Comparison of ENCODE assay signal across 8 cellular contexts in genomic region chr2:33291278-33292013, GRCh38.
A peak's percentile ranks its signal among the peaks of the same experiment; 100 is the strongest.
DNase-seq lines count a peak whose midpoint lies in the region; ATAC-seq, FAIRE-seq and TF ChIP-seq lines count a peak whose summit lies in the region.

No MANE protein-coding gene starts in this region.

- H4K20me1 ChIP-seq in HCT116 (ENCODE audit: insufficient read depth), result no peaks in the 10 kb centered on the region

- TF ChIP-seq CTCF in HCT116 (IDR thresholded peaks at IDR 0.05 in 2 of 3, conservative IDR thresholded peaks at IDR 0.05 in 1 of 3; ENCODE audit: borderline replicate concordance in 1 of 3, insufficient read depth in 1 of 3, low read depth in 2 of 3, low read length in 2 of 3) (no peak), cardiac muscle cell (IDR thresholded peaks at IDR 0.05; ENCODE audit: low read depth, low read length) (no peak), gastrocnemius medialis (IDR thresholded peaks at IDR 0.05 in 4 of 5, conservative IDR thresholded peaks at IDR 0.05 in 1 of 5) (no peak)

- POLR2A ChIA-PET in HCT116 (lab: Charles Lee), result no interaction called here

- intact Hi-C loops in HCT116 (cut with micrococcal nuclease), result no loop called here
- intact Hi-C loops in gastrocnemius medialis (cut with DNase I; ENCODE audit: low total_unique reads), result no loop called here

- H3K4me3 ChIP-seq in HCT116 (replicated peaks in 1 of 2; ENCODE audit: low read depth in 1 of 2, low read length in 2 of 2) (no peak overlapping the region), cardiac muscle cell (no peak overlapping the region), gastrocnemius medialis (peak overlapping the region; percentile 17 to 24 (median 23))

- H3K27ac ChIP-seq in HCT116 (ENCODE audit: low read depth, low read length), result no peak overlapping the region
- H3K27ac ChIP-seq in cardiac muscle cell, result peak overlapping the region; percentile 23
- peak overlapping the region; percentile 1 to 55 (median 38) for H3K27ac ChIP-seq in gastrocnemius medialis

- H3K4me2 ChIP-seq in HCT116 (ENCODE audit: low read length), result peak overlapping the region; percentile 18

- H3K79me2 ChIP-seq in HCT116 (ENCODE audit: insufficient read depth, low read length), result no peaks in the 10 kb centered on the region

- TF ChIP-seq POLR2A in HCT116 (IDR thresholded peaks at IDR 0.05; ENCODE audit: borderline replicate concordance, extremely low read depth, insufficient read depth, insufficient read length) (no peak), gastrocnemius medialis (IDR thresholded peaks at IDR 0.05) (no peak)

- no peak overlapping the region for H2AFZ ChIP-seq in HCT116 (ENCODE audit: low read depth, low read length, poor library complexity, severe bottlenecking)

- TF ChIP-seq RAD21 in HCT116 (IDR thresholded peaks at IDR 0.05; ENCODE audit: low read depth), result no peak

- H3K4me1 ChIP-seq in HCT116 (ENCODE audit: control insufficient read depth in 1 of 2, insufficient read depth in 2 of 2, low read length in 2 of 2) (peaks cover 5 to 8% of the 10 kb centered on the region in 2 experiments; a peak in 2 of 4 replicates), cardiac muscle cell (ENCODE audit: low read depth) (no peaks in the 10 kb centered on the region), gastrocnemius medialis (peaks cover 17 to 21% of the 10 kb centered on the region in 2 donors)

- RAD21 ChIA-PET in HCT116 (lab: Charles Lee; ENCODE audit: low non-redundant PET in 1 of 2, low total read pairs in 2 of 2, uncharacterized antibody in 2 of 2, unreplicated experiment in 2 of 2), result no interaction called here

- BruUV-seq in HCT116 (replicated peaks; lab: Mats Ljungman, UMichigan), result no TSS peak

- H3K9me2 ChIP-seq in HCT116 (ENCODE audit: insufficient read depth), result no peaks in the 10 kb centered on the region

- H3K9ac ChIP-seq in HCT116 (ENCODE audit: low read length), result no peak overlapping the region

- CTCF ChIA-PET in HCT116 (lab: Charles Lee), result no interaction called here

- no peak for FAIRE-seq in GM19239 (lab: Jason Lieb, UNC)

- H3K9me3 ChIP-seq in HCT116 (ENCODE audit: control insufficient read depth in 1 of 2, insufficient read depth in 1 of 2, low read depth in 1 of 2, low read length in 2 of 2) (no peaks in the 10 kb centered on the region), cardiac muscle cell (ENCODE audit: low read depth) (no peaks in the 10 kb centered on the region), gastrocnemius medialis (no peaks in the 10 kb centered on the region)

- no peaks in the 10 kb centered on the region for H3K36me3 ChIP-seq in HCT116 (ENCODE audit: control insufficient read depth in 1 of 2, insufficient read depth in 2 of 2, low read length in 2 of 2)
- peaks cover 41% of the 10 kb centered on the region for H3K36me3 ChIP-seq in cardiac muscle cell
- H3K36me3 ChIP-seq in gastrocnemius medialis, result no peaks in the 10 kb centered on the region

- in situ Hi-C loops in gastrocnemius medialis (cut with MboI; ENCODE audit: low sequenced_read_pairs in 4 of 4), result no loop called here

- H3K27me3 ChIP-seq in HCT116 (ENCODE audit: insufficient read depth, low read length) (no peaks in the 10 kb centered on the region), cardiac muscle cell (no peaks in the 10 kb centered on the region), gastrocnemius medialis (no peaks in the 10 kb centered on the region)

- DNase-seq in HCT116 (ENCODE audit: low read depth, low spot score) (no peak), SHP77 (lab: John Stamatoyannopoulos, UW) (peak; percentile 47 to 60), cardiac muscle cell (ENCODE audit: low read depth in 1 of 2, low spot score in 1 of 2) (peak in 1 of 2 donors; percentile 81), gastrocnemius medialis (no peak), activated T-cell treated with anti-CD3 and anti-CD28 coated beads for 4 hours (no peak), GM19239 (ENCODE audit: insufficient read length, low spot score) (no peak), HPDE6-E6E7 (ENCODE audit: extremely low spot score) (no peak)

- ATAC-seq in HCT116 (peak; percentile 38), gastrocnemius medialis (peak; percentile 57 to 70), GM19035 (IDR thresholded peaks at IDR 0.05; ENCODE audit: unreplicated experiment) (no peak)

TF ChIP-seq in HCT116, 20 proteins besides CTCF, POLR2A, EP300 and RAD21:
- TF ChIP-seq SP1 (IDR thresholded peaks at IDR 0.05; ENCODE audit: low read depth), result peak; percentile 45
- TF ChIP-seq EZH2 (IDR thresholded peaks at IDR 0.05), result no peak
- TF ChIP-seq FOSL1 (IDR thresholded peaks at IDR 0.05; ENCODE audit: low read depth), result 0 out of 2 replicates have a peak, but pooled peaks have one; percentile 15
- 0 out of 2 replicates have a peak, but pooled peaks have one; percentile 19 for TF ChIP-seq CEBPB (IDR thresholded peaks at IDR 0.05; ENCODE audit: low read depth)
- TF ChIP-seq ZBTB33 (IDR thresholded peaks at IDR 0.05; ENCODE audit: extremely low read depth, insufficient replicate concordance, low read length), result no peak
- TF ChIP-seq JUND (IDR thresholded peaks at IDR 0.05), result 0 out of 2 replicates have a peak, but pooled peaks have one; percentile 11

Comparison
In these comparisons a context has a peak if more than half of its experiments do, and no peak if none do; other contexts are left out.
1. DNase-seq: peak in SHP77 (2 of 2); none in HCT116 (single experiment), gastrocnemius medialis (0 of 2), activated T-cell treated with anti-CD3 and anti-CD28 coated beads for 4 hours (single experiment), GM19239 (single experiment) and HPDE6-E6E7 (single experiment).
2. H3K4me3 ChIP-seq: peak in gastrocnemius medialis (4 of 4); none in HCT116 (0 of 2) and cardiac muscle cell (single experiment).